ENCODE assay signal across 8 cellular contexts in the genomic region with DNA sequence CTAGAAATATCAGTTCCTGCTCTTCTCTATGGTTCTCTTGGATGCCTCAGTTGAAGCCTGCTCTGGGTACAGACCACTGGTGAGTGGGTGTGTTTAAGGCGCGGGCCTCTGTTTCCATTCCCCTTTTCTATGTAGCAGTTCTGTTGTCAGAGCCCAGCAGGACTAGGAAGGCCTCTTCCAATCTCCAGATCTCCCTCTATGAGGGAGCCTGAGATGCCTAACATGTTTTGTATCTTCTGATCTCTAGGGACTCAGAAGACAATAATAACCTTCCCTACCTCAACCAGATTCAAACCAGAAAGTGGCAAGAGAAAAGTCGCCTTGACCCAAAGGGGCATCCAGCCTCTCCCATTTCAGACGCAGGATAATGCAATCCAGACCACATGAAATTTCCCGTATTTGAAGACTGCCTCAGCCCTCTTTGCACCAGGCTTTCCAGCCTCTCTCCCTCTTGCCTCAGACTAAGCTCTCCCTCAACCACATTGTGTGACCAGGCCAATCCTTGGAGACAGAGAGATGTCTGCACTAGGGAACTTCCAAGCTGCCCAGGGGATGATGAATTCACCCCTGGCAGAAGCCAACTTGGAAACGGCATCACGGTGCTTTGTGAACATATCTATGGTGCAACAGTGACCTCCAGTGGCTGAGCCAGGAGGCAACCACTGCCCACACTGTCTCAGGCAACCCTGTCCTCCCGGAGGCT.
A peak's percentile ranks its signal among the peaks of the same experiment; 100 is the strongest.
DNase-seq lines count a peak whose midpoint lies in the region; ATAC-seq and TF ChIP-seq lines count a peak whose summit lies in the region.

No MANE protein-coding gene starts in this region.

- intact Hi-C loops in activated CD4-positive, alpha-beta T cell treated with anti-CD3 and anti-CD28 coated beads for 36 hours (cut with DNase I, micrococcal nuclease), result loop anchor here (1.0 to 10.0 kb wide), 4 partner anchors 290 to 851 kb away; no protein-coding TSS in a partner anchor
- intact Hi-C loops in lower leg skin (cut with DNase I; ENCODE audit: low total_unique reads), result loop anchor here (10.0 kb wide), 1 partner anchor 851 kb away; no protein-coding TSS in a partner anchor

- no peaks in the 10 kb centered on the region for H3K36me3 Mint-ChIP-seq in activated CD4-positive, alpha-beta T cell treated with anti-CD3 and anti-CD28 coated beads for 36 hours (ENCODE audit: low read depth)

- H3K27ac Mint-ChIP-seq in activated CD4-positive, alpha-beta T cell treated with anti-CD3 and anti-CD28 coated beads for 36 hours, result no peak overlapping the region

- H3K4me3 Mint-ChIP-seq in activated CD4-positive, alpha-beta T cell treated with anti-CD3 and anti-CD28 coated beads for 36 hours, result no peak overlapping the region

- peak; percentile 3 for DNase-seq in NCI-H510A treated with DMSO at 0.1 percent for 48 hours (lab: John Stamatoyannopoulos, UW)
- no peak for DNase-seq in NCI-H510A (lab: John Stamatoyannopoulos, UW)
- peak; percentile 75 for DNase-seq in NCI-H226
- peak; percentile 78 for DNase-seq in activated CD4-positive, alpha-beta T cell treated with anti-CD3 and anti-CD28 coated beads for 36 hours
- DNase-seq in ecto neural progenitor cell (ENCODE audit: low spot score), result peak; percentile 86
- peak; percentile 85 to 96 for DNase-seq in lower leg skin (ENCODE audit: low spot score in 2 of 2)
- DNase-seq in stimulated activated CD4-positive, alpha-beta T cell treated with anti-CD3 and anti-CD28 coated beads, TNF-alpha, amount 100 ng/mL, for 4 hours (ENCODE audit: low read depth in 3 of 3), result peak in 2 of 3 experiments; percentile 6 to 10

- CTCF ChIA-PET in activated CD4-positive, alpha-beta T cell treated with anti-CD3 and anti-CD28 coated beads for 36 hours (lab: Charles Lee), result interaction anchor here (0.5 to 3.0 kb wide), 11 partner anchors 11 to 855 kb away, joined by 3 to 20 read pairs (median 4); no protein-coding TSS in a partner anchor

- no peak overlapping the region for H3K4me3 ChIP-seq in lower leg skin (ENCODE audit: low read depth, poor library complexity, severe bottlenecking)

- TF ChIP-seq POLR2A in lower leg skin (IDR thresholded peaks at IDR 0.05), result no peak

- peaks cover 33% of the 10 kb centered on the region for H3K27me3 Mint-ChIP-seq in activated CD4-positive, alpha-beta T cell treated with anti-CD3 and anti-CD28 coated beads for 36 hours

- 28 to 35% methylated on average over 8 of the region's 8 CpGs for WGBS in lower leg skin, 2 donors

- TF ChIP-seq CTCF in lower leg skin (IDR thresholded peaks at IDR 0.05), result peak in 1 of 3 donors; percentile 24

- peak; percentile 86 for ATAC-seq in HG03095 (IDR thresholded peaks at IDR 0.05; ENCODE audit: unreplicated experiment)
- ATAC-seq in activated CD4-positive, alpha-beta T cell treated with anti-CD3 and anti-CD28 coated beads for 36 hours, result peak; percentile 77

- no peaks in the 10 kb centered on the region for H3K9me3 Mint-ChIP-seq in activated CD4-positive, alpha-beta T cell treated with anti-CD3 and anti-CD28 coated beads for 36 hours (ENCODE audit: low read depth)

- POLR2A ChIA-PET in activated CD4-positive, alpha-beta T cell treated with anti-CD3 and anti-CD28 coated beads for 36 hours (lab: Charles Lee), result no interaction called here

- no peaks in the 10 kb centered on the region for H3K4me1 Mint-ChIP-seq in activated CD4-positive, alpha-beta T cell treated with anti-CD3 and anti-CD28 coated beads for 36 hours
